11 cellular contexts compared by ENCODE assay signal in the genomic region with DNA sequence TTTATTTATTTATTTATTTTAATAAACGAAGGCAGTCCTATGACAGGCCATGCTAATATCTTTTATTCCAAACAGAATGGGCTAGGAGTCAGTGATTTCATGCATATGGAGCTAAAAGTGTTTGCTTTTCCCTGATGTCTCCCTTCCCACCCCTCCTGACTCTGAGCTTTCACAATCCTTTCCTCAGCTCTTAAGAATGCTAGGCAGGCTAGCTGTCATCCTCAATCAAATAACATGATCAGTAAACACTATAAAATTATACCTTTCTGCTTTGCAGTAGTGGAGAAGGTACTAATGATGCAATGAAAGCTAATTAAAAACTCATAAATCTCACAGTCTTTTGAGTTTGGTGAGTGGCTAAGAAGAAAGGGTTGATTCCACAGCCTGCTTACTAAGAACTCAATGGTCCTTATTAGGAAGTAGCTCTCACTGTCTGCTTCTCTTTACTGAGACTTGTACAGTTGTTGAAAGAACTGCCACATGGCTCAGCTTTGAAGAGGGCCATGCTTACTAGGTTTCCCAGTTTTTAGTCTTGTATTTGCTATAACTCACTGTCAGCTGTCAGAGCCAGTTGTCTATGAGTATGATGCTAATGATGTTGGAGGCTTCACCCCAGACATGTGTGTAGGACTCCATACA.
DNase-seq lines count a peak whose midpoint lies in the region; ATAC-seq and TF ChIP-seq lines count a peak whose summit lies in the region.
"Had no signal": no experiment of that assay in that cellular context is flagged by ENCODE, and none has a peak within 500 bp of the region (broad histone marks: within the 10 kb centered on the region; RNA-seq: fewer than 3 reads in every experiment).

No MANE protein-coding gene starts in this region.

- CTCF ChIA-PET in activated CD4-positive, alpha-beta T cell treated with anti-CD3 and anti-CD28 coated beads, Interleukin-2, amount 10 ng/mL, durations not matched to agents 7 days and 5 days (lab: Charles Lee), result interaction anchor here (0.6 kb wide), 1 partner anchor 724 kb away, joined by 4 read pairs; no protein-coding TSS in a partner anchor

- H3K4me3 ChIP-seq in fibroblast of lung (replicated peaks in 1 of 4; ENCODE audit: control extremely low read depth in 1 of 4, insufficient read depth in 1 of 4, low read depth in 3 of 4, low read length in 4 of 4), result no peak overlapping the region
- H3K4me3 ChIP-seq in smooth muscle cell, result no peak overlapping the region

- no peak for ATAC-seq in GM18520 (IDR thresholded peaks at IDR 0.05; ENCODE audit: unreplicated experiment)
- no peak for ATAC-seq in stimulated activated naive CD8-positive, alpha-beta T cell treated with anti-CD3 and anti-CD28 coated beads, Interleukin-15, amount 100 ng/mL, for 72 hours

- H3K4me2 ChIP-seq in fibroblast of lung (ENCODE audit: extremely low read depth, insufficient read depth, low read length) (no peak overlapping the region), smooth muscle cell (peak overlapping the region; percentile 75)

- H3K79me2 ChIP-seq in fibroblast of lung (ENCODE audit: control insufficient read depth, insufficient read depth, low read length) (no peaks in the 10 kb centered on the region), smooth muscle cell (ENCODE audit: low read depth) (no peaks in the 10 kb centered on the region)

- no peaks in the 10 kb centered on the region for H3K4me1 Mint-ChIP-seq in activated CD4-positive, alpha-beta T cell treated with anti-CD3 and anti-CD28 coated beads, Interleukin-2, amount 10 ng/mL, durations not matched to agents 7 days and 5 days
- H3K4me1 Mint-ChIP-seq in stimulated activated naive CD8-positive, alpha-beta T cell treated with anti-CD3 and anti-CD28 coated beads, Interleukin-15, amount 100 ng/mL, for 72 hours, result no peaks in the 10 kb centered on the region
- H3K4me1 Mint-ChIP-seq: activated naive CD4-positive, alpha-beta T cell treated with anti-CD3 and anti-CD28 coated beads, Interleukin-2, amount 10 ng/mL, durations not matched to agents 7 days and 5 days had no signal

- H3K9ac ChIP-seq in fibroblast of lung (ENCODE audit: insufficient read depth, low read length) (no peak overlapping the region), smooth muscle cell (ENCODE audit: low read depth) (no peak overlapping the region)

- H3K9me3 ChIP-seq in fibroblast of lung (ENCODE audit: control insufficient read depth, insufficient read depth, low read depth, low read length) (no peaks in the 10 kb centered on the region), smooth muscle cell (replicated peaks; ENCODE audit: low read depth) (no peaks in the 10 kb centered on the region)

- DNase-seq in H4 (ENCODE audit: low spot score) (peak; percentile 53), NCI-H748 (lab: John Stamatoyannopoulos, UW; ENCODE audit: unreplicated experiment) (peak; percentile 86), fibroblast of lung (ENCODE audit: low read depth in 2 of 2) (peak; percentile 87 to 92), smooth muscle cell (lab: John Stamatoyannopoulos, UW; ENCODE audit: unreplicated experiment) (no peak)
- DNase-seq in activated CD4-positive, alpha-beta T cell treated with anti-CD3 and anti-CD28 coated beads, Interleukin-2, amount 10 ng/mL, durations not matched to agents 7 days and 5 days, result no peak
- no peak for DNase-seq in stimulated activated naive CD8-positive, alpha-beta T cell treated with anti-CD3 and anti-CD28 coated beads, Interleukin-15, amount 100 ng/mL, for 72 hours
- DNase-seq: activated CD4-positive, alpha-beta T cell treated with anti-CD3 and anti-CD28 coated beads for 1 hour; activated naive CD4-positive, alpha-beta T cell treated with anti-CD3 and anti-CD28 coated beads, Interleukin-2, amount 10 ng/mL, durations not matched to agents 7 days and 5 days; effector CD8-positive, alpha-beta T cell had no signal

- no peaks in the 10 kb centered on the region for H3K27me3 Mint-ChIP-seq in activated CD4-positive, alpha-beta T cell treated with anti-CD3 and anti-CD28 coated beads, Interleukin-2, amount 10 ng/mL, durations not matched to agents 7 days and 5 days
- H3K27me3 Mint-ChIP-seq in stimulated activated naive CD8-positive, alpha-beta T cell treated with anti-CD3 and anti-CD28 coated beads, Interleukin-15, amount 100 ng/mL, for 72 hours, result no peaks in the 10 kb centered on the region
- H3K27me3 Mint-ChIP-seq: activated naive CD4-positive, alpha-beta T cell treated with anti-CD3 and anti-CD28 coated beads, Interleukin-2, amount 10 ng/mL, durations not matched to agents 7 days and 5 days; type B pancreatic cell had no signal

- H3K36me3 ChIP-seq in fibroblast of lung (ENCODE audit: control insufficient read depth, insufficient read depth, low read length), result no peaks in the 10 kb centered on the region
- H3K36me3 ChIP-seq in smooth muscle cell (ENCODE audit: low read depth), result no peaks in the 10 kb centered on the region

- H4K20me1 ChIP-seq in fibroblast of lung (ENCODE audit: control insufficient read depth, extremely low read depth, insufficient read depth, low read length) (no peaks in the 10 kb centered on the region), smooth muscle cell (ENCODE audit: low read depth) (no peaks in the 10 kb centered on the region)

- peaks cover 28% of the 10 kb centered on the region for H3K4me1 ChIP-seq in fibroblast of lung (ENCODE audit: control insufficient read depth, extremely low read depth, insufficient read depth, low read length)
- no peaks in the 10 kb centered on the region for H3K4me1 ChIP-seq in smooth muscle cell (ENCODE audit: low read depth)

- H3K27ac Mint-ChIP-seq in activated CD4-positive, alpha-beta T cell treated with anti-CD3 and anti-CD28 coated beads, Interleukin-2, amount 10 ng/mL, durations not matched to agents 7 days and 5 days, result no peak overlapping the region
- H3K27ac Mint-ChIP-seq in stimulated activated naive CD8-positive, alpha-beta T cell treated with anti-CD3 and anti-CD28 coated beads, Interleukin-15, amount 100 ng/mL, for 72 hours, result no peak overlapping the region
- H3K27ac Mint-ChIP-seq: activated naive CD4-positive, alpha-beta T cell treated with anti-CD3 and anti-CD28 coated beads, Interleukin-2, amount 10 ng/mL, durations not matched to agents 7 days and 5 days; type B pancreatic cell had no signal

- H3K4me3 Mint-ChIP-seq in activated CD4-positive, alpha-beta T cell treated with anti-CD3 and anti-CD28 coated beads, Interleukin-2, amount 10 ng/mL, durations not matched to agents 7 days and 5 days, result no peak overlapping the region
- H3K4me3 Mint-ChIP-seq in stimulated activated naive CD8-positive, alpha-beta T cell treated with anti-CD3 and anti-CD28 coated beads, Interleukin-15, amount 100 ng/mL, for 72 hours, result no peak overlapping the region
- H3K4me3 Mint-ChIP-seq: activated naive CD4-positive, alpha-beta T cell treated with anti-CD3 and anti-CD28 coated beads, Interleukin-2, amount 10 ng/mL, durations not matched to agents 7 days and 5 days; type B pancreatic cell had no signal

- no peak overlapping the region for H2AFZ ChIP-seq in fibroblast of lung (ENCODE audit: low read length)
- H2AFZ ChIP-seq in smooth muscle cell (ENCODE audit: low read depth), result no peak overlapping the region

- H3K9me3 Mint-ChIP-seq in activated CD4-positive, alpha-beta T cell treated with anti-CD3 and anti-CD28 coated beads, Interleukin-2, amount 10 ng/mL, durations not matched to agents 7 days and 5 days, result no peaks in the 10 kb centered on the region
- no peaks in the 10 kb centered on the region for H3K9me3 Mint-ChIP-seq in stimulated activated naive CD8-positive, alpha-beta T cell treated with anti-CD3 and anti-CD28 coated beads, Interleukin-15, amount 100 ng/mL, for 72 hours
- H3K9me3 Mint-ChIP-seq: activated naive CD4-positive, alpha-beta T cell treated with anti-CD3 and anti-CD28 coated beads, Interleukin-2, amount 10 ng/mL, durations not matched to agents 7 days and 5 days; type B pancreatic cell had no signal

- H3K27ac ChIP-seq in fibroblast of lung (ENCODE audit: insufficient read depth, low read length) (no peak overlapping the region), smooth muscle cell (ENCODE audit: low read depth) (peak overlapping the region; percentile 37)

- H3F3A ChIP-seq in smooth muscle cell (ENCODE audit: low read depth), result peaks cover 43% of the 10 kb centered on the region

- no peaks in the 10 kb centered on the region for H3K36me3 Mint-ChIP-seq in activated CD4-positive, alpha-beta T cell treated with anti-CD3 and anti-CD28 coated beads, Interleukin-2, amount 10 ng/mL, durations not matched to agents 7 days and 5 days (ENCODE audit: low read depth)
- H3K36me3 Mint-ChIP-seq: activated naive CD4-positive, alpha-beta T cell treated with anti-CD3 and anti-CD28 coated beads, Interleukin-2, amount 10 ng/mL, durations not matched to agents 7 days and 5 days; type B pancreatic cell had no signal

- H3K27me3 ChIP-seq in fibroblast of lung (ENCODE audit: control insufficient read depth, insufficient read depth, low read length) (no peaks in the 10 kb centered on the region), smooth muscle cell (ENCODE audit: low read depth) (no peaks in the 10 kb centered on the region)

- 43% methylated on average over 1 of the region's 1 CpG for WGBS in smooth muscle cell (ENCODE audit: low lambda C conversion rate)

- TF ChIP-seq CTCF in fibroblast of lung (conservative IDR thresholded peaks at IDR 0.05 in 1 of 2, IDR thresholded peaks at IDR 0.05 in 1 of 2; ENCODE audit: low read depth in 1 of 2, low read length in 2 of 2) (no peak), smooth muscle cell (IDR thresholded peaks at IDR 0.05; ENCODE audit: borderline replicate concordance, insufficient read depth, poor library complexity, severe bottlenecking) (no peak)

- POLR2A ChIA-PET in activated CD4-positive, alpha-beta T cell treated with anti-CD3 and anti-CD28 coated beads, Interleukin-2, amount 10 ng/mL, durations not matched to agents 7 days and 5 days (lab: Charles Lee), result no interaction called here

Comparison
In these comparisons a context has a peak if more than half of its experiments do, and no peak if none do; other contexts are left out.
1. DNase-seq: peak in H4 (single experiment), NCI-H748 (single experiment) and fibroblast of lung (2 of 2); none in smooth muscle cell (single experiment), activated CD4-positive, alpha-beta T cell treated with anti-CD3 and anti-CD28 coated beads, Interleukin-2, amount 10 ng/mL, durations not matched to agents 7 days and 5 days (single experiment) and stimulated activated naive CD8-positive, alpha-beta T cell treated with anti-CD3 and anti-CD28 coated beads, Interleukin-15, amount 100 ng/mL, for 72 hours (0 of 2).